ENCODE assay signal across 8 cellular contexts in the genomic region with DNA sequence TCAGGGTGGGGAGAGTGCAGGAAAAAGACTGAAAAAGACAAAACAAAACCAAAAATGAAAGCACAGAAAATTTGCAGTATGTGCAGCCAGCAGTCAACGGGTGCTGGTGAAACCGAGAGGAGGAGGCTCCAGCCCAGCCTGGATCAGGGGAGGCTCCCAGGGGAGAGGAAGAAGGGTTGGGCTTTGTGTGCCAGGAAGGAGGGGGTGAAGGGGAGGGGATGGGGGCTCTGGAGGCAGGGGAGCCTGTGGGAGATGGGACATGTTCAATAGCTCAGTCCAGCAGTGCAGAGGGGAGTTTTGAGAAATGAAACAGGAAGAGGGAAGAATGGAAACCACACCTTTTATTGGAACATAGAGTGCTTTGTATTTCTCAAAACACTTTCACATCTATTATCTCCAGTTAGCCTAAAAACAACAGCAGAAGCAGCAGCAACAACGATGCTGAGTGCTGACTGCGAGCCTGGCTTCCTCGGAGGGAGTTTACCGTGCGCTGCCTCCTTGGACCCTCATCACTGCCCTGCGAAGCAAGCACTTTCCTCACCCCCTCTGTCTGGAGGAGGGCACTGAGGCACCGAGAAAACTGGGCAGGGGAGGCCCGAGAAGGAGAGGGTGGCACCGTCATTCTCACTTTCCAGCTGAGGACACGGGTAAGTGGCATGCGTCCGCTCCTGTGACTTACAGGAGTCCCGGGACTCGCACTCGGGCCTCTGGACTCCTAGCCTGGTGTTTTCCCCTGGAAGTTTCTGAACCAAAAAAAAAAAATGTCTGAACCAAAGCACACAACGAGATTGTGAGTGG.
DNase-seq lines count a peak whose midpoint lies in the region; ATAC-seq and TF ChIP-seq lines count a peak whose summit lies in the region.

No MANE protein-coding gene starts in this region.

- H3K36me3 Mint-ChIP-seq in WTC11, result no peaks in the 10 kb centered on the region

- H3K4me3 ChIP-seq in stomach, result peak overlapping the region; percentile 22 to 34 (median 23)

- H3K27me3 ChIP-seq in stomach, result no peaks in the 10 kb centered on the region

- H3K4me1 Mint-ChIP-seq in WTC11, result peaks cover 60% of the 10 kb centered on the region

- H3K4me1 ChIP-seq in stomach, result peaks cover 7 to 16% (median 8%) of the 10 kb centered on the region in 4 donors

- DNase-seq in EH (ENCODE audit: low read depth), result peak; percentile 15
- DNase-seq in WTC11 (ENCODE audit: low spot score), result peak; percentile 39
- DNase-seq in hepatic stellate cell (ENCODE audit: low spot score), result peak; percentile 51
- peak; percentile 31 for DNase-seq in stomach
- no peak for DNase-seq in cerebellar nuclear complex (lab: John Stamatoyannopoulos, UW)
- no peak for DNase-seq in erythroblast (lab: John Stamatoyannopoulos, UW)

- H3K9me3 ChIP-seq in stomach, result no peaks in the 10 kb centered on the region

- TF ChIP-seq POLR2A in stomach (IDR thresholded peaks at IDR 0.05), result no peak
- no peak for TF ChIP-seq POLR2A in erythroblast (IDR thresholded peaks at IDR 0.05; ENCODE audit: low read length)

- no peaks in the 10 kb centered on the region for H3K9me3 Mint-ChIP-seq in WTC11

- ATAC-seq in GM19395 (IDR thresholded peaks at IDR 0.05; ENCODE audit: unreplicated experiment) (peak; percentile 86), HG03378 (IDR thresholded peaks at IDR 0.05; ENCODE audit: unreplicated experiment) (peak; percentile 69), WTC11 (peak; percentile 34)

- CTCF ChIA-PET in WTC11 (lab: Charles Lee), result interaction anchor here (0.8 to 2.8 kb wide), 10 partner anchors 10 to 483 kb away, joined by 3 to 18 read pairs (median 3); no protein-coding TSS in a partner anchor

- H3K27me3 Mint-ChIP-seq in WTC11 (ENCODE audit: low read depth), result peaks cover 27% of the 10 kb centered on the region

- intact Hi-C loops in stomach (cut with DNase I; ENCODE audit: low total_unique reads), result no loop called here

- no peak overlapping the region for H3K4me3 Mint-ChIP-seq in WTC11

- TF ChIP-seq CTCF in WTC11 (IDR thresholded peaks at IDR 0.05) (no peak), stomach (IDR thresholded peaks at IDR 0.05) (no peak)

- TF ChIP-seq EP300 in stomach (IDR thresholded peaks at IDR 0.05), result no peak

- WGBS in stomach, 5 donors, result 49 to 58% (median 52%) methylated on average over 17 to 18 of the region's 18 CpGs

- H3K36me3 ChIP-seq in stomach, result peaks cover 0 to 8% (median 0%) of the 10 kb centered on the region in 4 donors

- no peak overlapping the region for H3K27ac Mint-ChIP-seq in WTC11

- peak overlapping the region in 3 of 5 donors; percentile 27 to 64 (median 57) for H3K27ac ChIP-seq in stomach

- POLR2A ChIA-PET in WTC11 (lab: Charles Lee), result no interaction called here

TF ChIP-seq in WTC11, 78 proteins besides CTCF, POLR2A, EP300 and RAD21:
- TF ChIP-seq ZBTB21 (CRISPR knock-in tag; IDR thresholded peaks at IDR 0.05; ENCODE audit: borderline replicate concordance) (no peak), ZNF416 (CRISPR knock-in tag; IDR thresholded peaks at IDR 0.05) (no peak), TEAD4 (CRISPR knock-in tag; IDR thresholded peaks at IDR 0.05) (no peak), TP53 (CRISPR knock-in tag; IDR thresholded peaks at IDR 0.05) (no peak), CREB1 (CRISPR knock-in tag; IDR thresholded peaks at IDR 0.05) (no peak), ZNF232 (CRISPR knock-in tag; IDR thresholded peaks at IDR 0.05) (no peak), MYBL2 (CRISPR knock-in tag; IDR thresholded peaks at IDR 0.05) (no peak), TCF7 (CRISPR knock-in tag; IDR thresholded peaks at IDR 0.05; ENCODE audit: low read depth) (no peak)
- TF ChIP-seq, protein P1, sequence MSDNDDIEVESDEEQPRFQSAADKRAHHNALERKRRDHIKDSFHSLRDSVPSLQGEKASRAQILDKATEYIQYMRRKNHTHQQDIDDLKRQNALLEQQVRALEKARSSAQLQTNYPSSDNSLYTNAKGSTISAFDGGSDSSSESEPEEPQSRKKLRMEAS (CRISPR knock-in tag; IDR thresholded peaks at IDR 0.05), result no peak
- TF ChIP-seq, protein P2, sequence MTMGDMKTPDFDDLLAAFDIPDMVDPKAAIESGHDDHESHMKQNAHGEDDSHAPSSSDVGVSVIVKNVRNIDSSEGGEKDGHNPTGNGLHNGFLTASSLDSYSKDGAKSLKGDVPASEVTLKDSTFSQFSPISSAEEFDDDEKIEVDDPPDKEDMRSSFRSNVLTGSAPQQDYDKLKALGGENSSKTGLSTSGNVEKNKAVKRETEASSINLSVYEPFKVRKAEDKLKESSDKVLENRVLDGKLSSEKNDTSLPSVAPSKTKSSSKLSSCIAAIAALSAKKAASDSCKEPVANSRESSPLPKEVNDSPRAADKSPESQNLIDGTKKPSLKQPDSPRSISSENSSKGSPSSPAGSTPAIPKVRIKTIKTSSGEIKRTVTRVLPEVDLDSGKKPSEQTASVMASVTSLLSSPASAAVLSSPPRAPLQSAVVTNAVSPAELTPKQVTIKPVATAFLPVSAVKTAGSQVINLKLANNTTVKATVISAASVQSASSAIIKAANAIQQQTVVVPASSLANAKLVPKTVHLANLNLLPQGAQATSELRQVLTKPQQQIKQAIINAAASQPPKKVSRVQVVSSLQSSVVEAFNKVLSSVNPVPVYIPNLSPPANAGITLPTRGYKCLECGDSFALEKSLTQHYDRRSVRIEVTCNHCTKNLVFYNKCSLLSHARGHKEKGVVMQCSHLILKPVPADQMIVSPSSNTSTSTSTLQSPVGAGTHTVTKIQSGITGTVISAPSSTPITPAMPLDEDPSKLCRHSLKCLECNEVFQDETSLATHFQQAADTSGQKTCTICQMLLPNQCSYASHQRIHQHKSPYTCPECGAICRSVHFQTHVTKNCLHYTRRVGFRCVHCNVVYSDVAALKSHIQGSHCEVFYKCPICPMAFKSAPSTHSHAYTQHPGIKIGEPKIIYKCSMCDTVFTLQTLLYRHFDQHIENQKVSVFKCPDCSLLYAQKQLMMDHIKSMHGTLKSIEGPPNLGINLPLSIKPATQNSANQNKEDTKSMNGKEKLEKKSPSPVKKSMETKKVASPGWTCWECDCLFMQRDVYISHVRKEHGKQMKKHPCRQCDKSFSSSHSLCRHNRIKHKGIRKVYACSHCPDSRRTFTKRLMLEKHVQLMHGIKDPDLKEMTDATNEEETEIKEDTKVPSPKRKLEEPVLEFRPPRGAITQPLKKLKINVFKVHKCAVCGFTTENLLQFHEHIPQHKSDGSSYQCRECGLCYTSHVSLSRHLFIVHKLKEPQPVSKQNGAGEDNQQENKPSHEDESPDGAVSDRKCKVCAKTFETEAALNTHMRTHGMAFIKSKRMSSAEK (CRISPR knock-in tag; IDR thresholded peaks at IDR 0.05; ENCODE audit: borderline replicate concordance), result no peak
- TF ChIP-seq, protein P3, sequence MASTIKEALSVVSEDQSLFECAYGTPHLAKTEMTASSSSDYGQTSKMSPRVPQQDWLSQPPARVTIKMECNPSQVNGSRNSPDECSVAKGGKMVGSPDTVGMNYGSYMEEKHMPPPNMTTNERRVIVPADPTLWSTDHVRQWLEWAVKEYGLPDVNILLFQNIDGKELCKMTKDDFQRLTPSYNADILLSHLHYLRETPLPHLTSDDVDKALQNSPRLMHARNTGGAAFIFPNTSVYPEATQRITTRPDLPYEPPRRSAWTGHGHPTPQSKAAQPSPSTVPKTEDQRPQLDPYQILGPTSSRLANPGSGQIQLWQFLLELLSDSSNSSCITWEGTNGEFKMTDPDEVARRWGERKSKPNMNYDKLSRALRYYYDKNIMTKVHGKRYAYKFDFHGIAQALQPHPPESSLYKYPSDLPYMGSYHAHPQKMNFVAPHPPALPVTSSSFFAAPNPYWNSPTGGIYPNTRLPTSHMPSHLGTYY (CRISPR knock-in tag; IDR thresholded peaks at IDR 0.05), result no peak
- TF ChIP-seq, protein P4, sequence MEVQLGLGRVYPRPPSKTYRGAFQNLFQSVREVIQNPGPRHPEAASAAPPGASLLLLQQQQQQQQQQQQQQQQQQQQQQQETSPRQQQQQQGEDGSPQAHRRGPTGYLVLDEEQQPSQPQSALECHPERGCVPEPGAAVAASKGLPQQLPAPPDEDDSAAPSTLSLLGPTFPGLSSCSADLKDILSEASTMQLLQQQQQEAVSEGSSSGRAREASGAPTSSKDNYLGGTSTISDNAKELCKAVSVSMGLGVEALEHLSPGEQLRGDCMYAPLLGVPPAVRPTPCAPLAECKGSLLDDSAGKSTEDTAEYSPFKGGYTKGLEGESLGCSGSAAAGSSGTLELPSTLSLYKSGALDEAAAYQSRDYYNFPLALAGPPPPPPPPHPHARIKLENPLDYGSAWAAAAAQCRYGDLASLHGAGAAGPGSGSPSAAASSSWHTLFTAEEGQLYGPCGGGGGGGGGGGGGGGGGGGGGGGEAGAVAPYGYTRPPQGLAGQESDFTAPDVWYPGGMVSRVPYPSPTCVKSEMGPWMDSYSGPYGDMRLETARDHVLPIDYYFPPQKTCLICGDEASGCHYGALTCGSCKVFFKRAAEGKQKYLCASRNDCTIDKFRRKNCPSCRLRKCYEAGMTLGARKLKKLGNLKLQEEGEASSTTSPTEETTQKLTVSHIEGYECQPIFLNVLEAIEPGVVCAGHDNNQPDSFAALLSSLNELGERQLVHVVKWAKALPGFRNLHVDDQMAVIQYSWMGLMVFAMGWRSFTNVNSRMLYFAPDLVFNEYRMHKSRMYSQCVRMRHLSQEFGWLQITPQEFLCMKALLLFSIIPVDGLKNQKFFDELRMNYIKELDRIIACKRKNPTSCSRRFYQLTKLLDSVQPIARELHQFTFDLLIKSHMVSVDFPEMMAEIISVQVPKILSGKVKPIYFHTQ (CRISPR knock-in tag; IDR thresholded peaks at IDR 0.05), result no peak
- TF ChIP-seq, protein P5, sequence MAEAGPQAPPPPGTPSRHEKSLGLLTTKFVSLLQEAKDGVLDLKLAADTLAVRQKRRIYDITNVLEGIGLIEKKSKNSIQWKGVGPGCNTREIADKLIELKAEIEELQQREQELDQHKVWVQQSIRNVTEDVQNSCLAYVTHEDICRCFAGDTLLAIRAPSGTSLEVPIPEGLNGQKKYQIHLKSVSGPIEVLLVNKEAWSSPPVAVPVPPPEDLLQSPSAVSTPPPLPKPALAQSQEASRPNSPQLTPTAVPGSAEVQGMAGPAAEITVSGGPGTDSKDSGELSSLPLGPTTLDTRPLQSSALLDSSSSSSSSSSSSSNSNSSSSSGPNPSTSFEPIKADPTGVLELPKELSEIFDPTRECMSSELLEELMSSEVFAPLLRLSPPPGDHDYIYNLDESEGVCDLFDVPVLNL (CRISPR knock-in tag; IDR thresholded peaks at IDR 0.05; ENCODE audit: borderline replicate concordance, low read depth), result no peak
TF ChIP-seq in WTC11: peak in this region for 0.

Comparison
In these comparisons a context has a peak if more than half of its experiments do, and no peak if none do; other contexts are left out.
1. DNase-seq: peak in EH (single experiment), WTC11 (single experiment), hepatic stellate cell (single experiment) and stomach (single experiment); none in cerebellar nuclear complex (0 of 2) and erythroblast (0 of 2).
2. ATAC-seq: peak in every context shown above with its lines; median percentile 86 in GM19395; 69 in HG03378; 34 in WTC11.